ENCODE assay signal across 1 cellular context in genomic region chr1:41484881-41485280, GRCh38.
TF ChIP-seq lines count a peak whose summit lies in the region.

No MANE protein-coding gene starts in this region.

TF ChIP-seq in H1, 55 proteins besides CTCF, POLR2A, EP300 and RAD21:
- TF ChIP-seq ATF3 (IDR thresholded peaks at IDR 0.05; ENCODE audit: insufficient read depth, low read depth, low read length), result no peak
- TF ChIP-seq KDM4A (IDR thresholded peaks at IDR 0.05; ENCODE audit: low read depth, low read length, severe bottlenecking), result no peak
- no peak for TF ChIP-seq GTF2F1 (IDR thresholded peaks at IDR 0.05; ENCODE audit: borderline replicate concordance, low read depth, low read length)
- no peak for TF ChIP-seq EZH2 (IDR thresholded peaks at IDR 0.05; ENCODE audit: low read depth, low read length, severe bottlenecking)
- no peak for TF ChIP-seq CHD7 (IDR thresholded peaks at IDR 0.05; ENCODE audit: insufficient replicate concordance, low read length)
- TF ChIP-seq TEAD4 (IDR thresholded peaks at IDR 0.05; ENCODE audit: low read depth, low read length), result no peak
- TF ChIP-seq ASH2L (IDR thresholded peaks at IDR 0.05; ENCODE audit: low read length), result no peak
- no peak for TF ChIP-seq HDAC6 (IDR thresholded peaks at IDR 0.05; ENCODE audit: low read depth, low read length)
- no peak for TF ChIP-seq CEBPB (IDR thresholded peaks at IDR 0.05; ENCODE audit: low read depth, low read length)
- TF ChIP-seq SUZ12 (IDR thresholded peaks at IDR 0.05; ENCODE audit: low read length), result no peak
- TF ChIP-seq HDAC2 (IDR thresholded peaks at IDR 0.05; ENCODE audit: borderline replicate concordance in 1 of 2, low read depth in 2 of 2, low read length in 2 of 2), result no peak
- no peak for TF ChIP-seq POU5F1 (IDR thresholded peaks at IDR 0.05; ENCODE audit: low read depth, low read length)
- TF ChIP-seq RFX5 (IDR thresholded peaks at IDR 0.05; ENCODE audit: borderline replicate concordance, low read depth, low read length), result no peak
